In the genomic region with DNA sequence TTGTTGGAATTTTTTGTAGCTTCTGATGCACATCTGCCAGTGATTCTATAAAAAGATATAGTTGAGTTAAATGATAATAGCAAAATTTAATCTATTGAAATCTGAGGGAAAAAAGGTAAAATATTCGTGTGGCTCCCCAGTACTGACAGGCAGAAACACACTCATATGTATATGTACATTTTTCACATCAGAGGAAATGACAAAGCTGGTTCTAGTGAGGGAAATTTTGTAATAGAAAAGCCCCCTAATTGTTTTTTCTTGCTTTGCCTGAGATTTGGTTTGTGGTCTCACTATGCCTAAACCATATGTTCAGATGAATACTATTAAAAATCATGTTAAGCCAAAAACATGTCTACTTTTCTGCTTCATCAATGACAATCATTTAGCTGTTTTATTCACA, we compare ENCODE assay signal across 18 cellular contexts.
DNase-seq lines count a peak whose midpoint lies in the region; ATAC-seq and TF ChIP-seq lines count a peak whose summit lies in the region.
"Had no signal": no experiment of that assay in that cellular context is flagged by ENCODE, and none has a peak within 500 bp of the region (broad histone marks: within the 10 kb centered on the region; RNA-seq: fewer than 3 reads in every experiment).

No MANE protein-coding gene starts in this region.

- no peak for TF ChIP-seq RAD21 in neural cell (conservative IDR thresholded peaks at IDR 0.05)

- H3K79me2 ChIP-seq in neural cell (replicated peaks; ENCODE audit: insufficient read depth, low read length) = no peaks in the 10 kb centered on the region

- H3K36me3 Mint-ChIP-seq in CD4-positive, alpha-beta memory T cell = peaks cover 66 to 77% of the 10 kb centered on the region in 2 donors

- POLR2A ChIA-PET in CD4-positive, alpha-beta memory T cell (lab: Charles Lee; ENCODE audit: partially characterized antibody) = interaction anchor here (1.0 kb wide), 1 partner anchor 10 kb away, joined by 3 read pairs; no protein-coding TSS in a partner anchor

- H3K4me3 Mint-ChIP-seq in CD4-positive, alpha-beta memory T cell = no peak overlapping the region
- H3K4me3 Mint-ChIP-seq: B cell; CD8-positive, alpha-beta memory T cell had no signal

- CTCF ChIA-PET in CD4-positive, alpha-beta memory T cell (lab: Charles Lee; ENCODE audit: partially characterized antibody) = no interaction called here

- H3K9me3 Mint-ChIP-seq in CD4-positive, alpha-beta memory T cell = no peaks in the 10 kb centered on the region
- H3K9me3 Mint-ChIP-seq: CD8-positive, alpha-beta memory T cell had no signal

- H3K9me3 ChIP-seq in neural cell (ENCODE audit: low read length) = no peaks in the 10 kb centered on the region
- no peaks in the 10 kb centered on the region for H3K9me3 ChIP-seq in CD4-positive, alpha-beta memory T cell (ENCODE audit: control insufficient read depth in 1 of 2, low read length in 2 of 2)
- H3K9me3 ChIP-seq: HAP-1 had no signal

- H3K27me3 ChIP-seq in GM06990 (replicated peaks; ENCODE audit: control insufficient read depth, insufficient read depth, low read length) = no peaks in the 10 kb centered on the region
- H3K27me3 ChIP-seq in neural cell (ENCODE audit: insufficient read depth, low read depth, low read length) = no peaks in the 10 kb centered on the region
- H3K27me3 ChIP-seq in CD4-positive, alpha-beta memory T cell (ENCODE audit: insufficient read depth, low read length) = no peaks in the 10 kb centered on the region
- H3K27me3 ChIP-seq: BLaER1 treated with 17β-estradiol and CSF1 and Interleukin-3, amounts not matched to agents 10 nM and 100 nM had no signal

- H3K36me3 ChIP-seq in GM06990 (ENCODE audit: control insufficient read depth, insufficient read depth, low read length) (no peaks in the 10 kb centered on the region; the same call in 1 of the 2 replicates), neural cell (ENCODE audit: insufficient read depth, low read length) (no peaks in the 10 kb centered on the region)
- H3K36me3 ChIP-seq in CD4-positive, alpha-beta memory T cell (ENCODE audit: insufficient read depth, low read length) = peaks cover 10% of the 10 kb centered on the region

- no peak overlapping the region for H3K27ac Mint-ChIP-seq in CD4-positive, alpha-beta memory T cell
- H3K27ac Mint-ChIP-seq: B cell; CD8-positive, alpha-beta memory T cell had no signal

- no peak for ATAC-seq in GM19452 (IDR thresholded peaks at IDR 0.05; ENCODE audit: unreplicated experiment)
- ATAC-seq: K562 had no signal

- DNase-seq in GM06990 (ENCODE audit: extremely low read depth, insufficient read length) = peak; percentile 10
- peak; percentile 20 for DNase-seq in GM12865 (ENCODE audit: low read depth)
- DNase-seq in GM20000 (ENCODE audit: low spot score) = peak; percentile 12
- no peak for DNase-seq in CD4-positive, alpha-beta memory T cell
- DNase-seq: CD8-positive, alpha-beta memory T cell; COR-L47; DMS 273 treated with DMSO at 0.1 percent for 48 hours; DMS53; DND-41; EL; GM23248; IMR-90 had no signal

- H3K27me3 Mint-ChIP-seq in CD4-positive, alpha-beta memory T cell = no peaks in the 10 kb centered on the region
- H3K27me3 Mint-ChIP-seq: B cell; CD8-positive, alpha-beta memory T cell had no signal

- H3K9ac ChIP-seq in neural cell (ENCODE audit: low read length) = peak overlapping the region; percentile 8
- H3K9ac ChIP-seq: BLaER1 treated with 17β-estradiol and CSF1 and Interleukin-3, amounts not matched to agents 10 nM and 100 nM; GM23248 had no signal

- TF ChIP-seq EP300 in neural cell (conservative IDR thresholded peaks at IDR 0.05; ENCODE audit: poor library complexity, severe bottlenecking) = no peak

- H3K4me1 Mint-ChIP-seq in CD4-positive, alpha-beta memory T cell = no peaks in the 10 kb centered on the region
- H3K4me1 Mint-ChIP-seq: CD8-positive, alpha-beta memory T cell had no signal

- no peak overlapping the region for H3K4me3 ChIP-seq in GM06990 (replicated peaks; ENCODE audit: low read depth, low read length)
- H3K4me3 ChIP-seq in GM12865 (ENCODE audit: low read depth, low read length) = no peak overlapping the region
- H3K4me3 ChIP-seq in neural cell (ENCODE audit: low read length) = no peak overlapping the region
- H3K4me3 ChIP-seq in CD4-positive, alpha-beta memory T cell (ENCODE audit: low read length in 2 of 2) = no peak overlapping the region
- H3K4me3 ChIP-seq: BLaER1 treated with 17β-estradiol and CSF1 and Interleukin-3, amounts not matched to agents 10 nM and 100 nM; GM23248; HAP-1; K562 had no signal

- H3K4me2 ChIP-seq in neural cell (ENCODE audit: low read length) = no peak overlapping the region
- H3K4me2 ChIP-seq: BLaER1 treated with 17β-estradiol and CSF1 and Interleukin-3, amounts not matched to agents 10 nM and 100 nM had no signal

- intact Hi-C loops in CD4-positive, alpha-beta memory T cell (cut with micrococcal nuclease) = no loop called here

- no peak overlapping the region for H2AFZ ChIP-seq in neural cell (ENCODE audit: low read depth, low read length)
- H2AFZ ChIP-seq: GM23248 had no signal

- H4K20me1 ChIP-seq in neural cell (ENCODE audit: insufficient read depth) = no peaks in the 10 kb centered on the region

- no peak overlapping the region for H3K27ac ChIP-seq in neural cell (ENCODE audit: low read length)
- no peak overlapping the region for H3K27ac ChIP-seq in CD4-positive, alpha-beta memory T cell (ENCODE audit: low read depth, low read length)
- H3K27ac ChIP-seq: BLaER1 treated with 17β-estradiol and CSF1 and Interleukin-3, amounts not matched to agents 10 nM and 100 nM; GM23248 had no signal

- H3K4me1 ChIP-seq in CD4-positive, alpha-beta memory T cell (ENCODE audit: insufficient read depth, low read length) = no peaks in the 10 kb centered on the region
- H3K4me1 ChIP-seq: HAP-1 had no signal

- TF ChIP-seq CTCF in GM06990 (IDR thresholded peaks at IDR 0.05; ENCODE audit: insufficient read depth, low read length, poor library complexity, severe bottlenecking) (no peak), GM12865 (IDR thresholded peaks at IDR 0.05; ENCODE audit: insufficient read depth, low read depth, low read length, missing control alignments) (no peak), GM20000 (IDR thresholded peaks at IDR 0.05; ENCODE audit: extremely low read depth, missing control alignments) (no peak), neural cell (IDR thresholded peaks at IDR 0.05; ENCODE audit: poor library complexity, severe bottlenecking) (no peak)

- H3F3A ChIP-seq in neural cell (ENCODE audit: insufficient read depth, low read length, poor library complexity, severe bottlenecking) = no peaks in the 10 kb centered on the region

- no peaks in the 10 kb centered on the region for H3K9me2 ChIP-seq in neural cell (ENCODE audit: insufficient read depth, low read length)

TF ChIP-seq in neural cell, 6 proteins besides CTCF, POLR2A, EP300 and RAD21:
- TF ChIP-seq EZH2 (IDR thresholded peaks at IDR 0.05; ENCODE audit: borderline replicate concordance, insufficient read depth, low read length, poor library complexity, severe bottlenecking) (no peak), TAF1 (IDR thresholded peaks at IDR 0.05; ENCODE audit: low read depth) (no peak), POLR2AphosphoS5 (IDR thresholded peaks at IDR 0.05) (no peak), MXI1 (conservative IDR thresholded peaks at IDR 0.05; ENCODE audit: poor library complexity, severe bottlenecking) (no peak), SMC3 (conservative IDR thresholded peaks at IDR 0.05; ENCODE audit: poor library complexity) (no peak)
- TF ChIP-seq, protein P1, sequence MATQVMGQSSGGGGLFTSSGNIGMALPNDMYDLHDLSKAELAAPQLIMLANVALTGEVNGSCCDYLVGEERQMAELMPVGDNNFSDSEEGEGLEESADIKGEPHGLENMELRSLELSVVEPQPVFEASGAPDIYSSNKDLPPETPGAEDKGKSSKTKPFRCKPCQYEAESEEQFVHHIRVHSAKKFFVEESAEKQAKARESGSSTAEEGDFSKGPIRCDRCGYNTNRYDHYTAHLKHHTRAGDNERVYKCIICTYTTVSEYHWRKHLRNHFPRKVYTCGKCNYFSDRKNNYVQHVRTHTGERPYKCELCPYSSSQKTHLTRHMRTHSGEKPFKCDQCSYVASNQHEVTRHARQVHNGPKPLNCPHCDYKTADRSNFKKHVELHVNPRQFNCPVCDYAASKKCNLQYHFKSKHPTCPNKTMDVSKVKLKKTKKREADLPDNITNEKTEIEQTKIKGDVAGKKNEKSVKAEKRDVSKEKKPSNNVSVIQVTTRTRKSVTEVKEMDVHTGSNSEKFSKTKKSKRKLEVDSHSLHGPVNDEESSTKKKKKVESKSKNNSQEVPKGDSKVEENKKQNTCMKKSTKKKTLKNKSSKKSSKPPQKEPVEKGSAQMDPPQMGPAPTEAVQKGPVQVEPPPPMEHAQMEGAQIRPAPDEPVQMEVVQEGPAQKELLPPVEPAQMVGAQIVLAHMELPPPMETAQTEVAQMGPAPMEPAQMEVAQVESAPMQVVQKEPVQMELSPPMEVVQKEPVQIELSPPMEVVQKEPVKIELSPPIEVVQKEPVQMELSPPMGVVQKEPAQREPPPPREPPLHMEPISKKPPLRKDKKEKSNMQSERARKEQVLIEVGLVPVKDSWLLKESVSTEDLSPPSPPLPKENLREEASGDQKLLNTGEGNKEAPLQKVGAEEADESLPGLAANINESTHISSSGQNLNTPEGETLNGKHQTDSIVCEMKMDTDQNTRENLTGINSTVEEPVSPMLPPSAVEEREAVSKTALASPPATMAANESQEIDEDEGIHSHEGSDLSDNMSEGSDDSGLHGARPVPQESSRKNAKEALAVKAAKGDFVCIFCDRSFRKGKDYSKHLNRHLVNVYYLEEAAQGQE (IDR thresholded peaks at IDR 0.05; ENCODE audit: borderline replicate concordance) = no peak
TF ChIP-seq in neural cell: peak in this region for 0.

Comparison
In these comparisons a context has a peak if more than half of its experiments do, and no peak if none do; other contexts are left out.
1. DNase-seq: peak in GM06990 (single experiment), GM12865 (single experiment) and GM20000 (single experiment); none in CD4-positive, alpha-beta memory T cell (0 of 5).